ENCODE assay signal across 15 cellular contexts in the genomic region with DNA sequence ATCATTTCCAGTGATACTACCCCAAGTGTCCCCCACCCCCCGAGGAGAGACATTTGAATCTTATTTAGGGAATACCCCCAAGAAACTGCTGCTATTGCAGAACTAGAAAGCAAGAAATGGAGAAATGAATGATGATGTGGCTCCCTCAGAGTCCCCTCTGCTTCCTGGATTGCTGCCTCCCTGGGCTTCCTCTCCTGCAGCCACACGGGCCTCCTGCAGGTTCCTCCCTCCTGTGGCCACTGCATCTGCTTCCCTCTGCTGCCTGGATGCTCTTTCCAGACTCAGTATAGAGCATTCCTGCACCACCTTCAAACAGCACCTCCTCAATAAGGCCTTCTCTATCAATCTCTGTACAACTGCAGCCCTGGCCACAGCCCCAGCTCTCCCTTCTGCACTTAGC.
"Had no signal": no experiment of that assay in that cellular context is flagged by ENCODE, and none has a peak within 500 bp of the region (broad histone marks: within the 10 kb centered on the region; RNA-seq: fewer than 3 reads in every experiment).

No MANE protein-coding gene starts in this region.

- H3K9me3 ChIP-seq: prostate gland, sigmoid colon, suprapubic skin had no signal

- DNase-seq: activated CD4-positive, alpha-beta T cell treated with anti-CD3 and anti-CD28 coated beads for 36 hours; activated naive CD4-positive, alpha-beta T cell treated with anti-CD3 and anti-CD28 coated beads for 36 hours; foreskin keratinocyte; mesenchymal stem cell; sigmoid colon; stimulated activated CD4-positive, alpha-beta T cell treated with anti-CD3 and anti-CD28 coated beads, Interleukin-2, amount 100 ng/mL, for 24 hours; stimulated activated naive CD4-positive, alpha-beta T cell had no signal

- ATAC-seq: activated CD4-positive, alpha-beta T cell treated with anti-CD3 and anti-CD28 coated beads for 36 hours; foreskin keratinocyte; left lobe of liver had no signal

- H3K27ac ChIP-seq: foreskin keratinocyte, prostate gland, sigmoid colon, suprapubic skin, VCaP had no signal

- H3K27me3 Mint-ChIP-seq: activated CD4-positive, alpha-beta T cell treated with anti-CD3 and anti-CD28 coated beads for 36 hours; type B pancreatic cell had no signal

- H3K36me3 ChIP-seq: prostate gland had no signal

- H3K27ac Mint-ChIP-seq: activated naive CD4-positive, alpha-beta T cell treated with anti-CD3 and anti-CD28 coated beads for 36 hours; activated T-helper 1 cell treated with anti-CD3 and anti-CD28 coated beads, Interleukin-12 subunit alpha, Interleukin-12 subunit beta, Interleukin-2, Interleukin-4 antibody, amounts not matched to agents 30 ng/mL and 10 ng/mL and 1 ng/mL, durations not matched to agents 14 hours and 24 hours and 36 hours; nephron; T-helper 2 cell treated with Interferon-gamma antibody and Interleukin-4, amounts not matched to agents 5 μg/mL and 100 μg/mL, for 36 hours; type B pancreatic cell had no signal

- H3K4me1 Mint-ChIP-seq: activated CD4-positive, alpha-beta T cell treated with anti-CD3 and anti-CD28 coated beads for 36 hours; nephron had no signal

- H3K4me3 Mint-ChIP-seq: activated CD4-positive, alpha-beta T cell treated with anti-CD3 and anti-CD28 coated beads for 36 hours; activated naive CD4-positive, alpha-beta T cell treated with anti-CD3 and anti-CD28 coated beads for 36 hours; activated T-helper 1 cell treated with anti-CD3 and anti-CD28 coated beads, Interleukin-12 subunit alpha, Interleukin-12 subunit beta, Interleukin-2, Interleukin-4 antibody, amounts not matched to agents 30 ng/mL and 10 ng/mL and 1 ng/mL, durations not matched to agents 14 hours and 24 hours and 36 hours; nephron; T-helper 2 cell treated with Interferon-gamma antibody and Interleukin-4, amounts not matched to agents 5 μg/mL and 100 μg/mL, for 36 hours; type B pancreatic cell had no signal

- H3K4me3 ChIP-seq: prostate gland, sigmoid colon, suprapubic skin had no signal

- H3K4me1 ChIP-seq: foreskin keratinocyte, prostate gland, sigmoid colon, suprapubic skin had no signal

- H3K27me3 ChIP-seq: foreskin keratinocyte, sigmoid colon, suprapubic skin had no signal
